In genomic region chr16:63922563-63922962, GRCh38 we compare ENCODE assay signal across 18 cellular contexts.
"Had no signal": no experiment of that assay in that cellular context is flagged by ENCODE, and none has a peak within 500 bp of the region (broad histone marks: within the 10 kb centered on the region; RNA-seq: fewer than 3 reads in every experiment).

No MANE protein-coding gene starts in this region.

- H3K36me3 ChIP-seq: ascending aorta, lower lobe of right lung, spleen, thyroid gland had no signal

- H3K27me3 Mint-ChIP-seq: activated CD4-positive, alpha-beta T cell treated with anti-CD3 and anti-CD28 coated beads, Interleukin-2, amount 10 ng/mL, durations not matched to agents 24 days and 14 days; activated CD8-positive, alpha-beta T cell treated with anti-CD3 and anti-CD28 coated beads for 36 hours; activated T-cell treated with anti-CD3 and anti-CD28 coated beads, Interleukin-2, amount 50 U/mL, for 24 hours had no signal

- H3K4me1 Mint-ChIP-seq: activated CD4-positive, alpha-beta T cell treated with anti-CD3 and anti-CD28 coated beads, Interleukin-2, amount 10 ng/mL, durations not matched to agents 24 days and 14 days; mesothelial cell of epicardium; nephron had no signal

- H3K27ac Mint-ChIP-seq: activated CD4-positive, alpha-beta T cell treated with anti-CD3 and anti-CD28 coated beads, Interleukin-2, amount 10 ng/mL, durations not matched to agents 24 days and 14 days; activated CD8-positive, alpha-beta T cell treated with anti-CD3 and anti-CD28 coated beads for 36 hours; activated naive CD4-positive, alpha-beta T cell treated with anti-CD3 and anti-CD28 coated beads for 36 hours; activated T-cell treated with anti-CD3 and anti-CD28 coated beads, Interleukin-2, amount 50 U/mL, for 24 hours; mesothelial cell of epicardium; nephron had no signal

- H3K4me3 Mint-ChIP-seq: activated CD4-positive, alpha-beta T cell treated with anti-CD3 and anti-CD28 coated beads, Interleukin-2, amount 10 ng/mL, durations not matched to agents 24 days and 14 days; activated CD8-positive, alpha-beta T cell treated with anti-CD3 and anti-CD28 coated beads for 36 hours; activated naive CD4-positive, alpha-beta T cell treated with anti-CD3 and anti-CD28 coated beads for 36 hours; activated T-cell treated with anti-CD3 and anti-CD28 coated beads, Interleukin-2, amount 50 U/mL, for 24 hours; mesothelial cell of epicardium; nephron had no signal

- ATAC-seq: activated CD8-positive, alpha-beta T cell treated with anti-CD3 and anti-CD28 coated beads for 36 hours; left cardiac atrium; lower lobe of right lung; sciatic nerve had no signal

- H3K4me3 ChIP-seq: ascending aorta, lower lobe of right lung, spleen, thyroid gland had no signal

- H3K27ac ChIP-seq: ascending aorta, lower lobe of right lung, spleen, thyroid gland had no signal

- H3K4me1 ChIP-seq: ascending aorta, lower lobe of right lung, spleen, thyroid gland had no signal

- H3K36me3 Mint-ChIP-seq: mesothelial cell of epicardium had no signal

- H3K9me3 ChIP-seq: ascending aorta, thyroid gland had no signal

- H3K27me3 ChIP-seq: ascending aorta, spleen, thyroid gland had no signal

- DNase-seq: activated CD4-positive, alpha-beta T cell treated with anti-CD3 and anti-CD28 coated beads, Interleukin-2, amount 10 ng/mL, durations not matched to agents 24 days and 14 days; activated CD8-positive, alpha-beta T cell treated with anti-CD3 and anti-CD28 coated beads for 36 hours; activated naive CD4-positive, alpha-beta T cell treated with anti-CD3 and anti-CD28 coated beads for 36 hours; activated T-cell treated with anti-CD3 and anti-CD28 coated beads, Interleukin-2, amount 50 U/mL, for 24 hours; effector CD4-positive, alpha-beta T cell; hippocampal formation; left cardiac atrium; lower lobe of right lung; spleen; stimulated activated CD8-positive, alpha-beta memory T cell treated with anti-CD3 and anti-CD28 coated beads, Interleukin-4, amount 100 ng/mL, for 48 hours; stimulated activated naive CD4-positive, alpha-beta T cell; T-helper 1 cell; T-helper 9 cell; thyroid gland had no signal
